Comparison of ENCODE assay signal across 1 cellular context in the genomic region with DNA sequence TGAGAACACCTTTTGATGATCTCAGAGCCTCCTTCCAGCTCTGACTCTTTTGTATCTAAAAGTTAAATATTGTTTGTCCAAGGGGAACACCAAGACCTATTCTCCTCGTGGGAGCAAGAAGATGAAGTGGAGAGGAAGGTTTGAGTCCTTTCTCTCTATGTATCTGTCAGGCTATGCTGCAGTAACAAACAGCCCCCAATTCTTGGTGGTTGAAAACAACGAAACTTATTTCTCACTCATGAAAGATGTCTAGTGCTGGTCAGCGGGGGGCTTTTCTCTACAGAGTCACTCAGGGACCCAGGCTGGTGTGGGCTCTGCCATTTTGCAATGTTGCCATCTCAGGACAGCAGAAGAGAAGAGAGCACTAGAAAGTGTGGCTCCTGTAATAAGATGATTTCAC.
A peak's percentile ranks its signal among the peaks of the same experiment; 100 is the strongest.
TF ChIP-seq lines count a peak whose summit lies in the region.

No MANE protein-coding gene starts in this region.

TF ChIP-seq in HepG2, 621 proteins besides CTCF, POLR2A, EP300 and RAD21:
- TF ChIP-seq ZNF12 (CRISPR knock-in tag; IDR thresholded peaks at IDR 0.05) (peak; percentile 97), RBAK (CRISPR knock-in tag; IDR thresholded peaks at IDR 0.05) (peak; percentile 87), PAX8 (CRISPR knock-in tag; IDR thresholded peaks at IDR 0.05; ENCODE audit: borderline replicate concordance) (no peak)
